9 cellular contexts compared by ENCODE assay signal in the genomic region with DNA sequence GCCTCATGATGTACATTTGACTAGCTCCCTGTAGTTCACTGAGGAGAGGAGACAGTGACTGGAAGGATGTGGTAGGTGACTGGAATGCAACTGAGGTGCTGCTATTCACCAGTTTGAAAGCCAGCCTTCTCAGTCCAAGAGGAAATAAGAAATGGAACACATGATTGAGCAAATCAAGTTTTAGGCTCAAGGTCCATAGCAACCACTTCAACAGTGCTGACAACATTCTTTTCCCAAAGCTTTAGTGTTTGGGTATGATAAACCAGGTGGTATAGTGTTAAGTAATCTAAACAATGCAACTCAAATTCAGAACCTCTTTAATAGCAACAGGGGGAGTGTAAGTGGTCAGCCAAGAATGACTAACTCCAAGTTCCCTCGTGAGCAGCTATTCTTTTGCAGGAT. TPM values are rescaled to one million over a fixed set of nuclear protein-coding genes. Genes with fewer than 3 reads are reported as not detected.
DNase-seq lines count a peak whose midpoint lies in the region; ATAC-seq and TF ChIP-seq lines count a peak whose summit lies in the region.
"Had no signal": no experiment of that assay in that cellular context is flagged by ENCODE, and none has a peak within 500 bp of the region (broad histone marks: within the 10 kb centered on the region; RNA-seq: fewer than 3 reads in every experiment).

No MANE protein-coding gene starts in this region.

- H3K36me3 ChIP-seq in GM23248 (ENCODE audit: low read depth) (no peaks in the 10 kb centered on the region; the same call in 1 of the 2 replicates), adipocyte (ENCODE audit: control insufficient read depth, insufficient read depth, low read length, severe bottlenecking) (peaks cover 3% of the 10 kb centered on the region), heart right ventricle (no peaks in the 10 kb centered on the region), gastrocnemius medialis (no peaks in the 10 kb centered on the region)

- H3K27me3 ChIP-seq in GM23248 (replicated peaks; ENCODE audit: insufficient read depth) (no peaks in the 10 kb centered on the region), adipocyte (replicated peaks; ENCODE audit: control insufficient read depth, insufficient read depth, low read length) (no peaks in the 10 kb centered on the region), heart right ventricle (no peaks in the 10 kb centered on the region), gastrocnemius medialis (no peaks in the 10 kb centered on the region)

- H3K4me2 ChIP-seq in GM23248 (ENCODE audit: unreplicated experiment): peak overlapping the region; percentile 27

- peaks cover 0 to 4% (median 0%) of the 10 kb centered on the region in 3 donors for H3K36me3 Mint-ChIP-seq in immature natural killer cell

- H3K4me1 Mint-ChIP-seq in immature natural killer cell: peaks cover 0 to 10% of the 10 kb centered on the region in 2 donors

- H2AFZ ChIP-seq in GM23248: no peak overlapping the region

- peaks cover 100% of the 10 kb centered on the region for H3K79me2 ChIP-seq in GM23248 (ENCODE audit: insufficient read depth)

- H3K9ac ChIP-seq in GM23248 (peak overlapping the region; percentile 66), adipocyte (ENCODE audit: low read length) (peak overlapping the region; percentile 58)

- H3K9me2 ChIP-seq in GM23248 (ENCODE audit: insufficient read depth): 0 out of 2 replicates have a peak, but pooled peaks cover 5% of the 10 kb centered on the region

- DNase-seq in GM23248 (peak; percentile 86), adipocyte (ENCODE audit: low read depth) (peak; percentile 62), heart right ventricle (no peak), gastrocnemius medialis (no peak), immature natural killer cell (no peak), RPMI8226 (no peak)

- no peaks in the 10 kb centered on the region for H3K9me3 Mint-ChIP-seq in immature natural killer cell

- H3K9me3 ChIP-seq in GM23248 (ENCODE audit: low read depth) (no peaks in the 10 kb centered on the region), adipocyte (ENCODE audit: control insufficient read depth, low read length) (no peaks in the 10 kb centered on the region), heart right ventricle (no peaks in the 10 kb centered on the region), gastrocnemius medialis (no peaks in the 10 kb centered on the region)

- TF ChIP-seq CTCF in heart right ventricle (IDR thresholded peaks at IDR 0.05): no peak
- TF ChIP-seq CTCF in gastrocnemius medialis (IDR thresholded peaks at IDR 0.05 in 4 of 5, conservative IDR thresholded peaks at IDR 0.05 in 1 of 5): no peak

- intact Hi-C loops in heart right ventricle (cut with DNase I) (loop anchor here in 1 of 10 donors (5.0 kb wide), 1 partner anchor 1731 kb away; no protein-coding TSS in a partner anchor), gastrocnemius medialis (cut with DNase I; ENCODE audit: low total_unique reads) (no loop called here)

- in situ Hi-C loops in GM23248 (cut with MboI): no loop called here
- in situ Hi-C loops in gastrocnemius medialis (cut with MboI; ENCODE audit: low sequenced_read_pairs in 4 of 4): no loop called here

- no peak overlapping the region for H3K27ac Mint-ChIP-seq in immature natural killer cell

- H3K4me1 ChIP-seq in GM23248 (ENCODE audit: insufficient read depth): peaks cover 35% of the 10 kb centered on the region
- peaks cover 46% of the 10 kb centered on the region for H3K4me1 ChIP-seq in adipocyte (ENCODE audit: control insufficient read depth, insufficient read depth, low read length)
- peaks cover 2 to 77% (median 37%) of the 10 kb centered on the region in 9 donors for H3K4me1 ChIP-seq in heart right ventricle
- peaks cover 55 to 57% of the 10 kb centered on the region in 2 donors for H3K4me1 ChIP-seq in gastrocnemius medialis

- peaks cover 45% of the 10 kb centered on the region for H3F3A ChIP-seq in GM23248 (ENCODE audit: insufficient read depth)

- no peaks in the 10 kb centered on the region for H3K27me3 Mint-ChIP-seq in immature natural killer cell (ENCODE audit: low read depth in 3 of 3)

- TF ChIP-seq POLR2A in gastrocnemius medialis (IDR thresholded peaks at IDR 0.05): no peak

- ATAC-seq in heart right ventricle (peak in 6 of 8 donors; percentile 17 to 49 (median 24)), gastrocnemius medialis (peak in 1 of 2 donors; percentile 23), GM21825 (IDR thresholded peaks at IDR 0.05; ENCODE audit: unreplicated experiment) (no peak), HG03139 (IDR thresholded peaks at IDR 0.05; ENCODE audit: unreplicated experiment) (no peak)

- H4K20me1 ChIP-seq in GM23248 (ENCODE audit: insufficient read depth): peaks cover 13% of the 10 kb centered on the region; the same call in 1 of the 2 replicates

- 0 to 4% methylated on average over 1 of the region's 1 CpG for WGBS in GM23248 (ENCODE audit: low coverage in 1 of 2, low lambda C conversion rate in 2 of 2, missing lambda C conversion rate in 2 of 2), 2 experiments
- 12 to 28% methylated on average over 1 of the region's 1 CpG for WGBS in heart right ventricle, 2 donors

- H3K4me3 ChIP-seq in GM23248 (0 out of 2 replicates have a peak overlapping the region, but pooled peaks have one; percentile 11), adipocyte (ENCODE audit: low read length) (peak overlapping the region; percentile 43), heart right ventricle (no peak overlapping the region), gastrocnemius medialis (no peak overlapping the region)

- H3K27ac ChIP-seq in GM23248: peak overlapping the region; percentile 89
- peak overlapping the region in 7 of 10 donors; percentile 15 to 77 (median 30) for H3K27ac ChIP-seq in heart right ventricle
- H3K27ac ChIP-seq in gastrocnemius medialis: peak overlapping the region; percentile 12 to 61 (median 25)

- no peak overlapping the region for H3K4me3 Mint-ChIP-seq in immature natural killer cell

RNA-seq across cellular contexts. Expression of gene ZHX3, which starts 9.2 kb away (rescaled TPM):
- 37.3 and 38.5 TPM in 2 replicates for total RNA-seq in GM23248 (2014; rRNA removed; shearing (Covaris generic))
- polyA plus RNA-seq in GM23248 (2016; fragmentation: Nextera tagmentation; extraction: Ambion mirVana) (9.8 and 11.5 TPM in 2 replicates), heart right ventricle (10 to 100 TPM in 1 of 2 donors, 1 to 10 TPM in 1; 6.5 to 20.6 TPM), immature natural killer cell (1 to 10 TPM; 2.1 to 3.9 (median 3.3) TPM)
- total RNA-seq in heart right ventricle (10 to 100 TPM; 26.2 to 51.8 (median 31.0) TPM), gastrocnemius medialis (10 to 100 TPM; 20.1 to 30.0 (median 25.9) TPM)

RNA-seq across cellular contexts. Expression of gene LPIN3, which starts 32.3 kb away (rescaled TPM):
- 11.1 and 11.5 TPM in 2 replicates for total RNA-seq in GM23248 (2014; rRNA removed; shearing (Covaris generic))
- 13.0 and 14.5 TPM in 2 replicates for polyA plus RNA-seq in GM23248 (2016; fragmentation: Nextera tagmentation; extraction: Ambion mirVana)
- 10 to 100 TPM; 12.5 to 26.5 (median 18.2) TPM for total RNA-seq in heart right ventricle
- polyA plus RNA-seq in heart right ventricle: 10 to 100 TPM; 11.1 to 45.5 TPM
- total RNA-seq in gastrocnemius medialis: 1 to 10 TPM in 2 of 4 donors, under 1 TPM in 2; 0.56 to 2.4 (median 1.1) TPM
- under 1 TPM in 1 of 3 donors, not detected in 2; 0.04 TPM for polyA plus RNA-seq in immature natural killer cell

RNA-seq across cellular contexts. Expression of gene EMILIN3, which starts 58.3 kb away (rescaled TPM):
- 0.13 TPM in 1 of 2 replicates, not detected in the other for total RNA-seq in GM23248 (2014; rRNA removed; shearing (Covaris generic))
- polyA plus RNA-seq in GM23248 (2016; fragmentation: Nextera tagmentation; extraction: Ambion mirVana): 0.11 TPM in 1 of 2 replicates, not detected in the other
- total RNA-seq in heart right ventricle: 1 to 10 TPM in 8 of 10 donors, under 1 TPM in 2; 0.20 to 5.3 (median 2.8) TPM
- 1 to 10 TPM; 2.1 to 6.4 TPM for polyA plus RNA-seq in heart right ventricle
- under 1 TPM in 3 of 4 donors, not detected in 1; 0.20 to 0.33 (median 0.20) TPM for total RNA-seq in gastrocnemius medialis
- not detected for polyA plus RNA-seq in immature natural killer cell
- total RNA-seq: pulmonary artery endothelial cell had no signal

Comparison
In these comparisons a context has a peak if more than half of its experiments do, and no peak if none do; other contexts are left out.
1. DNase-seq: peak in GM23248 (single experiment) and adipocyte (single experiment); none in heart right ventricle (0 of 2), gastrocnemius medialis (0 of 2), immature natural killer cell (0 of 3) and RPMI8226 (single experiment).
2. H3K27ac ChIP-seq: peak in every context shown above with its lines; median percentile 89 in GM23248; 30 in heart right ventricle; 25 in gastrocnemius medialis.
3. H3K4me3 ChIP-seq: peak in GM23248 (single experiment) and adipocyte (single experiment); none in heart right ventricle (0 of 10) and gastrocnemius medialis (0 of 4).
4. ATAC-seq: peak in heart right ventricle (6 of 8); none in GM21825 (single experiment) and HG03139 (single experiment).